Comparison of ENCODE assay signal across 1 cellular context in the genomic region with DNA sequence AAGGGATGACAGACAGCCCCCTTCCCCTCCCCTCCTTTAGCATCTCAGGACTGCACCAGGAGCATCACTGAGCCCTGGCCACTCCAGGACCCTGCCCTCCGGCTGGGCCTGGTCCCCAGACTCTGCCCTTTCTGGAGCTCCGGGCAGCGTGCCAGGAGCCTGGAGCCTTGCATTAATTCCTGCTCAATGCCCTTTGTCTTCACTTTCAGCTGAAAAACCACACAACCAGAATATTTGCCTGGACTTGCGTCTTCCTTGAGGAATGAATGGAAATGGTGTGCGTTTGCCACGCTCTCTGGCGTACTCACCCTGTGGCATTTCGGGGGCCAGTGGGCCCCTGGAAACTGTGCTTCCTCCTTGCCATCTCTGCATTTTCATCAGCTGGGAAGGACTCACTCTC.
TF ChIP-seq lines count a peak whose summit lies in the region.

No MANE protein-coding gene starts in this region.

TF ChIP-seq in HepG2, 621 proteins besides CTCF, POLR2A, EP300 and RAD21 (continued from another document):
- TF ChIP-seq DR1 (CRISPR knock-in tag; IDR thresholded peaks at IDR 0.05) (no peak), ZNF34 (CRISPR knock-in tag; IDR thresholded peaks at IDR 0.05; ENCODE audit: borderline replicate concordance) (no peak), NCOA2 (CRISPR knock-in tag; IDR thresholded peaks at IDR 0.05) (no peak)
